ENCODE assay signal across 1 cellular context in the genomic region with DNA sequence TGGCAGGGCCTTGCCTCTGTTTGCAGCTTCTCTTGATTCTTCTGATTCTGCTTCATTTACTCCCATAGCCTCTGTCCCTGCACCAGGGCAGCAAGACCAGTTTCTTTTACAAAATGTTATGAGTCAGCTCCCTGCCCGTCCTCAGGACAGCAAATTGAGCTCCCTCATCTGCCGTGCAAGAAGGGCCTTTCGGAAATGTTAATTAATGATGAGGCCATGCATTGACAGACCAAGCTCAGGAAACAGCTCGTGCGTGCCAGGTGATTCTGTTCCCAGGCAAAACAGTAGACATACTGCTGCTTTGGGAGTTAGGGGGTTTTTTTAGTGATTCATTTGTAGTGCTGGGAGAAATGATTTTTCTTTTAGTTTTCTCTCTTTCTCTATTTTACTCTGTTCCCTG.
TF ChIP-seq lines count a peak whose summit lies in the region.

No MANE protein-coding gene starts in this region.

TF ChIP-seq in GM12878, 131 proteins besides CTCF, POLR2A, EP300 and RAD21 (continued from another document and continues in another):
- TF ChIP-seq, protein P1, sequence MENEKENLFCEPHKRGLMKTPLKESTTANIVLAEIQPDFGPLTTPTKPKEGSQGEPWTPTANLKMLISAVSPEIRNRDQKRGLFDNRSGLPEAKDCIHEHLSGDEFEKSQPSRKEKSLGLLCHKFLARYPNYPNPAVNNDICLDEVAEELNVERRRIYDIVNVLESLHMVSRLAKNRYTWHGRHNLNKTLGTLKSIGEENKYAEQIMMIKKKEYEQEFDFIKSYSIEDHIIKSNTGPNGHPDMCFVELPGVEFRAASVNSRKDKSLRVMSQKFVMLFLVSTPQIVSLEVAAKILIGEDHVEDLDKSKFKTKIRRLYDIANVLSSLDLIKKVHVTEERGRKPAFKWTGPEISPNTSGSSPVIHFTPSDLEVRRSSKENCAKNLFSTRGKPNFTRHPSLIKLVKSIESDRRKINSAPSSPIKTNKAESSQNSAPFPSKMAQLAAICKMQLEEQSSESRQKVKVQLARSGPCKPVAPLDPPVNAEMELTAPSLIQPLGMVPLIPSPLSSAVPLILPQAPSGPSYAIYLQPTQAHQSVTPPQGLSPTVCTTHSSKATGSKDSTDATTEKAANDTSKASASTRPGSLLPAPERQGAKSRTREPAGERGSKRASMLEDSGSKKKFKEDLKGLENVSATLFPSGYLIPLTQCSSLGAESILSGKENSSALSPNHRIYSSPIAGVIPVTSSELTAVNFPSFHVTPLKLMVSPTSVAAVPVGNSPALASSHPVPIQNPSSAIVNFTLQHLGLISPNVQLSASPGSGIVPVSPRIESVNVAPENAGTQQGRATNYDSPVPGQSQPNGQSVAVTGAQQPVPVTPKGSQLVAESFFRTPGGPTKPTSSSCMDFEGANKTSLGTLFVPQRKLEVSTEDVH (IDR thresholded peaks at IDR 0.05; ENCODE audit: low read depth, partially characterized antibody) = no peak
- TF ChIP-seq CBX5 (IDR thresholded peaks at IDR 0.05; ENCODE audit: low read depth) = no peak
- TF ChIP-seq MYB (IDR thresholded peaks at IDR 0.05; ENCODE audit: borderline replicate concordance, low read depth, low read length) = no peak
- TF ChIP-seq, protein P2, sequence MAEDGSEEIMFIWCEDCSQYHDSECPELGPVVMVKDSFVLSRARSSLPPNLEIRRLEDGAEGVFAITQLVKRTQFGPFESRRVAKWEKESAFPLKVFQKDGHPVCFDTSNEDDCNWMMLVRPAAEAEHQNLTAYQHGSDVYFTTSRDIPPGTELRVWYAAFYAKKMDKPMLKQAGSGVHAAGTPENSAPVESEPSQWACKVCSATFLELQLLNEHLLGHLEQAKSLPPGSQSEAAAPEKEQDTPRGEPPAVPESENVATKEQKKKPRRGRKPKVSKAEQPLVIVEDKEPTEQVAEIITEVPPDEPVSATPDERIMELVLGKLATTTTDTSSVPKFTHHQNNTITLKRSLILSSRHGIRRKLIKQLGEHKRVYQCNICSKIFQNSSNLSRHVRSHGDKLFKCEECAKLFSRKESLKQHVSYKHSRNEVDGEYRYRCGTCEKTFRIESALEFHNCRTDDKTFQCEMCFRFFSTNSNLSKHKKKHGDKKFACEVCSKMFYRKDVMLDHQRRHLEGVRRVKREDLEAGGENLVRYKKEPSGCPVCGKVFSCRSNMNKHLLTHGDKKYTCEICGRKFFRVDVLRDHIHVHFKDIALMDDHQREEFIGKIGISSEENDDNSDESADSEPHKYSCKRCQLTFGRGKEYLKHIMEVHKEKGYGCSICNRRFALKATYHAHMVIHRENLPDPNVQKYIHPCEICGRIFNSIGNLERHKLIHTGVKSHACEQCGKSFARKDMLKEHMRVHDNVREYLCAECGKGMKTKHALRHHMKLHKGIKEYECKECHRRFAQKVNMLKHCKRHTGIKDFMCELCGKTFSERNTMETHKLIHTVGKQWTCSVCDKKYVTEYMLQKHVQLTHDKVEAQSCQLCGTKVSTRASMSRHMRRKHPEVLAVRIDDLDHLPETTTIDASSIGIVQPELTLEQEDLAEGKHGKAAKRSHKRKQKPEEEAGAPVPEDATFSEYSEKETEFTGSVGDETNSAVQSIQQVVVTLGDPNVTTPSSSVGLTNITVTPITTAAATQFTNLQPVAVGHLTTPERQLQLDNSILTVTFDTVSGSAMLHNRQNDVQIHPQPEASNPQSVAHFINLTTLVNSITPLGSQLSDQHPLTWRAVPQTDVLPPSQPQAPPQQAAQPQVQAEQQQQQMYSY (CRISPR knock-in tag; IDR thresholded peaks at IDR 0.05) = no peak
- TF ChIP-seq CBFB (IDR thresholded peaks at IDR 0.05; ENCODE audit: low read depth) = no peak
- no peak for TF ChIP-seq YBX1 (IDR thresholded peaks at IDR 0.05)
- TF ChIP-seq NFXL1 (IDR thresholded peaks at IDR 0.05; ENCODE audit: borderline replicate concordance) = no peak
- TF ChIP-seq, protein P3, sequence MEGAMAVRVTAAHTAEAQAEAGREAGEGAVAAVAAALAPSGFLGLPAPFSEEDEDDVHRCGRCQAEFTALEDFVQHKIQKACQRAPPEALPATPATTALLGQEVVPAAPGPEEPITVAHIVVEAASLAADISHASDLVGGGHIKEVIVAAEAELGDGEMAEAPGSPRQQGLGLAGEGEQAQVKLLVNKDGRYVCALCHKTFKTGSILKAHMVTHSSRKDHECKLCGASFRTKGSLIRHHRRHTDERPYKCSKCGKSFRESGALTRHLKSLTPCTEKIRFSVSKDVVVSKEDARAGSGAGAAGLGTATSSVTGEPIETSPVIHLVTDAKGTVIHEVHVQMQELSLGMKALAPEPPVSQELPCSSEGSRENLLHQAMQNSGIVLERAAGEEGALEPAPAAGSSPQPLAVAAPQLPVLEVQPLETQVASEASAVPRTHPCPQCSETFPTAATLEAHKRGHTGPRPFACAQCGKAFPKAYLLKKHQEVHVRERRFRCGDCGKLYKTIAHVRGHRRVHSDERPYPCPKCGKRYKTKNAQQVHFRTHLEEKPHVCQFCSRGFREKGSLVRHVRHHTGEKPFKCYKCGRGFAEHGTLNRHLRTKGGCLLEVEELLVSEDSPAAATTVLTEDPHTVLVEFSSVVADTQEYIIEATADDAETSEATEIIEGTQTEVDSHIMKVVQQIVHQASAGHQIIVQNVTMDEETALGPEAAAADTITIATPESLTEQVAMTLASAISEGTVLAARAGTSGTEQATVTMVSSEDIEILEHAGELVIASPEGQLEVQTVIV (IDR thresholded peaks at IDR 0.05; ENCODE audit: borderline replicate concordance, partially characterized antibody) = no peak
- TF ChIP-seq, protein P4, sequence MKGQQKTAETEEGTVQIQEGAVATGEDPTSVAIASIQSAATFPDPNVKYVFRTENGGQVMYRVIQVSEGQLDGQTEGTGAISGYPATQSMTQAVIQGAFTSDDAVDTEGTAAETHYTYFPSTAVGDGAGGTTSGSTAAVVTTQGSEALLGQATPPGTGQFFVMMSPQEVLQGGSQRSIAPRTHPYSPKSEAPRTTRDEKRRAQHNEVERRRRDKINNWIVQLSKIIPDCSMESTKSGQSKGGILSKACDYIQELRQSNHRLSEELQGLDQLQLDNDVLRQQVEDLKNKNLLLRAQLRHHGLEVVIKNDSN (IDR thresholded peaks at IDR 0.05; ENCODE audit: borderline replicate concordance, extremely low read length, insufficient read depth, low read depth, low read length) = no peak
- peak; percentile 79 for TF ChIP-seq MTA2 (IDR thresholded peaks at IDR 0.05; ENCODE audit: low read depth)
- no peak for TF ChIP-seq TCF3 (IDR thresholded peaks at IDR 0.05; ENCODE audit: borderline replicate concordance, insufficient read depth, low read depth, low read length)
- TF ChIP-seq CREB1 (IDR thresholded peaks at IDR 0.05; ENCODE audit: low read depth) = no peak
- 0 out of 2 replicates have a peak, but pooled peaks have one; percentile 46 for TF ChIP-seq PML (IDR thresholded peaks at IDR 0.05; ENCODE audit: low read length)
- no peak for TF ChIP-seq SUZ12 (IDR thresholded peaks at IDR 0.05; ENCODE audit: unreplicated experiment)
- TF ChIP-seq, protein P5, sequence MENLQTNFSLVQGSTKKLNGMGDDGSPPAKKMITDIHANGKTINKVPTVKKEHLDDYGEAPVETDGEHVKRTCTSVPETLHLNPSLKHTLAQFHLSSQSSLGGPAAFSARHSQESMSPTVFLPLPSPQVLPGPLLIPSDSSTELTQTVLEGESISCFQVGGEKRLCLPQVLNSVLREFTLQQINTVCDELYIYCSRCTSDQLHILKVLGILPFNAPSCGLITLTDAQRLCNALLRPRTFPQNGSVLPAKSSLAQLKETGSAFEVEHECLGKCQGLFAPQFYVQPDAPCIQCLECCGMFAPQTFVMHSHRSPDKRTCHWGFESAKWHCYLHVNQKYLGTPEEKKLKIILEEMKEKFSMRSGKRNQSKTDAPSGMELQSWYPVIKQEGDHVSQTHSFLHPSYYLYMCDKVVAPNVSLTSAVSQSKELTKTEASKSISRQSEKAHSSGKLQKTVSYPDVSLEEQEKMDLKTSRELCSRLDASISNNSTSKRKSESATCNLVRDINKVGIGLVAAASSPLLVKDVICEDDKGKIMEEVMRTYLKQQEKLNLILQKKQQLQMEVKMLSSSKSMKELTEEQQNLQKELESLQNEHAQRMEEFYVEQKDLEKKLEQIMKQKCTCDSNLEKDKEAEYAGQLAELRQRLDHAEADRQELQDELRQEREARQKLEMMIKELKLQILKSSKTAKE (IDR thresholded peaks at IDR 0.05; ENCODE audit: low read depth, poor library complexity, severe bottlenecking) = peak; percentile 56
- TF ChIP-seq GABPA (IDR thresholded peaks at IDR 0.05; ENCODE audit: low read depth) = no peak
- no peak for TF ChIP-seq FOXK2 (IDR thresholded peaks at IDR 0.05)
- no peak for TF ChIP-seq WRNIP1 (IDR thresholded peaks at IDR 0.05; ENCODE audit: borderline replicate concordance, low read depth, low read length)
- TF ChIP-seq STAT1 (conservative IDR thresholded peaks at IDR 0.05) = no peak
- TF ChIP-seq DPF2 (IDR thresholded peaks at IDR 0.05) = peak; percentile 66; the same call in 1 of the 2 replicates
- no peak for TF ChIP-seq CHD1 (IDR thresholded peaks at IDR 0.05; ENCODE audit: low read depth, low read length)
- no peak for TF ChIP-seq SMAD1 (IDR thresholded peaks at IDR 0.05; ENCODE audit: low read depth, partially characterized antibody)
- TF ChIP-seq, protein P6, sequence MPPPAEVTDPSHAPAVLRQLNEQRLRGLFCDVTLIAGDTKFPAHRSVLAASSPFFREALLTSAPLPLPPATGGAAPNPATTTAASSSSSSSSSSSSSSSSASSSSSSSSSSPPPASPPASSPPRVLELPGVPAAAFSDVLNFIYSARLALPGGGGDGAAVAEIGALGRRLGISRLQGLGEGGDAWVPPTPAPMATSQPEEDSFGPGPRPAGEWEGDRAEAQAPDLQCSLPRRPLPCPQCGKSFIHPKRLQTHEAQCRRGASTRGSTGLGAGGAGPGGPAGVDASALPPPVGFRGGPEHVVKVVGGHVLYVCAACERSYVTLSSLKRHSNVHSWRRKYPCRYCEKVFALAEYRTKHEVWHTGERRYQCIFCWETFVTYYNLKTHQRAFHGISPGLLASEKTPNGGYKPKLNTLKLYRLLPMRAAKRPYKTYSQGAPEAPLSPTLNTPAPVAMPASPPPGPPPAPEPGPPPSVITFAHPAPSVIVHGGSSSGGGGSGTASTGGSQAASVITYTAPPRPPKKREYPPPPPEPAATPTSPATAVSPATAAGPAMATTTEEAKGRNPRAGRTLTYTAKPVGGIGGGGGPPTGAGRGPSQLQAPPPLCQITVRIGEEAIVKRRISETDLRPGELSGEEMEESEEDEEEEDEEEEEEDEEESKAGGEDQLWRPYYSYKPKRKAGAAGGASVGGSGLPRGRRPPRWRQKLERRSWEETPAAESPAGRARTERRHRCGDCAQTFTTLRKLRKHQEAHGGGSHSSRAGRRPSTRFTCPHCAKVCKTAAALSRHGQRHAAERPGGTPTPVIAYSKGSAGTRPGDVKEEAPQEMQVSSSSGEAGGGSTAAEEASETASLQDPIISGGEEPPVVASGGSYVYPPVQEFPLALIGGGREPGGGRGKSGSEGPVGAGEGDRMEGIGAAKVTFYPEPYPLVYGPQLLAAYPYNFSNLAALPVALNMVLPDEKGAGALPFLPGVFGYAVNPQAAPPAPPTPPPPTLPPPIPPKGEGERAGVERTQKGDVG (CRISPR knock-in tag; IDR thresholded peaks at IDR 0.05) = no peak
- TF ChIP-seq, protein P7, sequence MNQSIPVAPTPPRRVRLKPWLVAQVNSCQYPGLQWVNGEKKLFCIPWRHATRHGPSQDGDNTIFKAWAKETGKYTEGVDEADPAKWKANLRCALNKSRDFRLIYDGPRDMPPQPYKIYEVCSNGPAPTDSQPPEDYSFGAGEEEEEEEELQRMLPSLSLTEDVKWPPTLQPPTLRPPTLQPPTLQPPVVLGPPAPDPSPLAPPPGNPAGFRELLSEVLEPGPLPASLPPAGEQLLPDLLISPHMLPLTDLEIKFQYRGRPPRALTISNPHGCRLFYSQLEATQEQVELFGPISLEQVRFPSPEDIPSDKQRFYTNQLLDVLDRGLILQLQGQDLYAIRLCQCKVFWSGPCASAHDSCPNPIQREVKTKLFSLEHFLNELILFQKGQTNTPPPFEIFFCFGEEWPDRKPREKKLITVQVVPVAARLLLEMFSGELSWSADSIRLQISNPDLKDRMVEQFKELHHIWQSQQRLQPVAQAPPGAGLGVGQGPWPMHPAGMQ (IDR thresholded peaks at IDR 0.05; ENCODE audit: borderline replicate concordance) = no peak
- TF ChIP-seq FOXM1 (IDR thresholded peaks at IDR 0.05; ENCODE audit: low read depth, low read length) = peak; percentile 87
- TF ChIP-seq TCF7 (IDR thresholded peaks at IDR 0.05; ENCODE audit: borderline replicate concordance) = no peak
- no peak for TF ChIP-seq RAD51 (IDR thresholded peaks at IDR 0.05)
- TF ChIP-seq EED (IDR thresholded peaks at IDR 0.05; ENCODE audit: low read depth) = peak; percentile 58
- TF ChIP-seq RCOR1 (conservative IDR thresholded peaks at IDR 0.05; ENCODE audit: low read depth, low read length) = no peak
- no peak for TF ChIP-seq SP1 (IDR thresholded peaks at IDR 0.05; ENCODE audit: low read depth, low read length)
- TF ChIP-seq BHLHE40 (IDR thresholded peaks at IDR 0.05; ENCODE audit: borderline replicate concordance in 1 of 2, low read depth in 2 of 2, low read length in 1 of 2) = peak; percentile 88 to 90
- TF ChIP-seq, protein P8, sequence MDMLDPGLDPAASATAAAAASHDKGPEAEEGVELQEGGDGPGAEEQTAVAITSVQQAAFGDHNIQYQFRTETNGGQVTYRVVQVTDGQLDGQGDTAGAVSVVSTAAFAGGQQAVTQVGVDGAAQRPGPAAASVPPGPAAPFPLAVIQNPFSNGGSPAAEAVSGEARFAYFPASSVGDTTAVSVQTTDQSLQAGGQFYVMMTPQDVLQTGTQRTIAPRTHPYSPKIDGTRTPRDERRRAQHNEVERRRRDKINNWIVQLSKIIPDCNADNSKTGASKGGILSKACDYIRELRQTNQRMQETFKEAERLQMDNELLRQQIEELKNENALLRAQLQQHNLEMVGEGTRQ (IDR thresholded peaks at IDR 0.05; ENCODE audit: borderline replicate concordance, low read depth, low read length) = no peak
- TF ChIP-seq MTA3 (IDR thresholded peaks at IDR 0.05; ENCODE audit: borderline replicate concordance, low read length) = 0 out of 2 replicates have a peak, but pooled peaks have one; percentile 27
- TF ChIP-seq, protein P9, sequence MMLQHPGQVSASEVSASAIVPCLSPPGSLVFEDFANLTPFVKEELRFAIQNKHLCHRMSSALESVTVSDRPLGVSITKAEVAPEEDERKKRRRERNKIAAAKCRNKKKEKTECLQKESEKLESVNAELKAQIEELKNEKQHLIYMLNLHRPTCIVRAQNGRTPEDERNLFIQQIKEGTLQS (IDR thresholded peaks at IDR 0.05; ENCODE audit: borderline replicate concordance, extremely low read depth, low read depth, low read length) = no peak
- TF ChIP-seq, protein P10, sequence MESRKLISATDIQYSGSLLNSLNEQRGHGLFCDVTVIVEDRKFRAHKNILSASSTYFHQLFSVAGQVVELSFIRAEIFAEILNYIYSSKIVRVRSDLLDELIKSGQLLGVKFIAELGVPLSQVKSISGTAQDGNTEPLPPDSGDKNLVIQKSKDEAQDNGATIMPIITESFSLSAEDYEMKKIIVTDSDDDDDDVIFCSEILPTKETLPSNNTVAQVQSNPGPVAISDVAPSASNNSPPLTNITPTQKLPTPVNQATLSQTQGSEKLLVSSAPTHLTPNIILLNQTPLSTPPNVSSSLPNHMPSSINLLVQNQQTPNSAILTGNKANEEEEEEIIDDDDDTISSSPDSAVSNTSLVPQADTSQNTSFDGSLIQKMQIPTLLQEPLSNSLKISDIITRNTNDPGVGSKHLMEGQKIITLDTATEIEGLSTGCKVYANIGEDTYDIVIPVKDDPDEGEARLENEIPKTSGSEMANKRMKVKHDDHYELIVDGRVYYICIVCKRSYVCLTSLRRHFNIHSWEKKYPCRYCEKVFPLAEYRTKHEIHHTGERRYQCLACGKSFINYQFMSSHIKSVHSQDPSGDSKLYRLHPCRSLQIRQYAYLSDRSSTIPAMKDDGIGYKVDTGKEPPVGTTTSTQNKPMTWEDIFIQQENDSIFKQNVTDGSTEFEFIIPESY (IDR thresholded peaks at IDR 0.05) = no peak
- TF ChIP-seq PAX5 (IDR thresholded peaks at IDR 0.05; ENCODE audit: borderline replicate concordance, low read depth, low read length) = peak; percentile 47; the same call in 1 of the 2 replicates
